Comparison of ENCODE assay signal across 8 cellular contexts in the genomic region with DNA sequence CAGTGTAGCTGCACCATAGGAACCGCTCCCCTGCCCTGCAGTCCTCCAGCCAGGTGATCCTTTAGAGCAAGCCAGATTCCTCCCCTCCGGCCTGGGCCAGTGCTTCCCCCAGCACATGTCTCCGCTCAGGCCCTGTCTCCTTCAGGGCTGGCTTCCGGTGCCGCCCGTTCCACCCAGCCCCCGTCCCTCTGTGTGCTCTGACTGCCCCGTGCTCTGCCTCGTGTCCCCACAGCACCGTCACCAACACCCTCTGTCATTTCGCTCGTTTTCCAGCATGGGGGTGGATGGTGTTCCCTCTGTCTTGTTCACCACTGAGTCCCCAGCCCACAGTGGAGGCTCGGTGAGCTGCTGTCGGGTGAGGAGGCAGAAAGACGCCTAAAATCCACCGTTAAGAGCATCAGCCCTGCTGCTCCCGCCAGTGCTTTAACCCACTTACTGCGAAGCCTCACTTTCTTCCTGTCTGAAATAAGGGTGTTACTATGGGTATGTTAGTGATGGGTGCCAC. TPM values are rescaled to one million over a fixed set of nuclear protein-coding genes. Genes with fewer than 3 reads are reported as not detected.
DNase-seq lines count a peak whose midpoint lies in the region; ATAC-seq and TF ChIP-seq lines count a peak whose summit lies in the region.

No MANE protein-coding gene starts in this region.

- H3K79me2 ChIP-seq in SK-N-SH (ENCODE audit: insufficient read depth): peaks cover 94% of the 10 kb centered on the region

- peaks cover 10% of the 10 kb centered on the region in 2 experiments for H3K36me3 ChIP-seq in SK-N-SH (replicated peaks in 1 of 2; ENCODE audit: control insufficient read depth in 1 of 2, insufficient read depth in 2 of 2, low read length in 1 of 2)

- ATAC-seq in SK-N-SH treated with all-trans-retinoic acid at 6 μM for 48 hours (no peak), GM21367 (IDR thresholded peaks at IDR 0.05; ENCODE audit: unreplicated experiment) (no peak), GM18907 (IDR thresholded peaks at IDR 0.05; ENCODE audit: unreplicated experiment) (no peak)
- ATAC-seq in activated CD8-positive, alpha-beta T cell treated with anti-CD3 and anti-CD28 coated beads for 36 hours: peak; percentile 73

- WGBS in SK-N-SH (ENCODE audit: low lambda C conversion rate): 84% methylated on average over 14 of the region's 18 CpGs

- no peak overlapping the region for H2AFZ ChIP-seq in SK-N-SH (ENCODE audit: low read depth)

- no peak overlapping the region for H3K4me3 ChIP-seq in SK-N-SH (ENCODE audit: low read depth in 2 of 2, low read length in 1 of 2)

- no peak for TF ChIP-seq EP300 in SK-N-SH (IDR thresholded peaks at IDR 0.05; ENCODE audit: borderline replicate concordance in 1 of 2, low read depth in 1 of 2, low read length in 1 of 2)

- H3K27ac ChIP-seq in SK-N-SH (ENCODE audit: low read depth in 2 of 2, low read length in 1 of 2): peak overlapping the region; percentile 67 to 72; a peak in 3 of 4 replicates

- no peaks in the 10 kb centered on the region for H3K9me3 ChIP-seq in SK-N-SH

- intact Hi-C loops in activated CD8-positive, alpha-beta T cell treated with anti-CD3 and anti-CD28 coated beads for 36 hours (cut with micrococcal nuclease): no loop called here

- no peak for TF ChIP-seq RAD21 in SK-N-SH (IDR thresholded peaks at IDR 0.05; ENCODE audit: low read length)

- CTCF ChIA-PET in SK-N-SH (lab: Yijun Ruan, JAX): interaction anchor here (1.8 kb wide), 1 partner anchor 118 kb away, joined by 4 read pairs; no protein-coding TSS in a partner anchor
- CTCF ChIA-PET in activated CD8-positive, alpha-beta T cell treated with anti-CD3 and anti-CD28 coated beads for 36 hours (lab: Charles Lee): interaction anchor here (2.3 to 2.8 kb wide), 2 partner anchors 11 to 30 kb away, joined by 7 read pairs; no protein-coding TSS in a partner anchor

- no peaks in the 10 kb centered on the region for H3K27me3 Mint-ChIP-seq in activated CD8-positive, alpha-beta T cell treated with anti-CD3 and anti-CD28 coated beads for 36 hours
- peaks cover 18% of the 10 kb centered on the region for H3K27me3 Mint-ChIP-seq in endothelial cell (ENCODE audit: unreplicated experiment)
- H3K27me3 Mint-ChIP-seq in nephron (ENCODE audit: low read depth): no peaks in the 10 kb centered on the region
- no peaks in the 10 kb centered on the region for H3K27me3 Mint-ChIP-seq in stimulated activated naive CD8-positive, alpha-beta T cell treated with anti-CD3 and anti-CD28 coated beads, Interleukin-15, Interleukin-2, amounts not matched to agents 100 ng/mL and 50 ng/mL, for 24 hours

- H4K20me1 ChIP-seq in SK-N-SH (ENCODE audit: insufficient read depth): peaks cover 26% of the 10 kb centered on the region

- H3K36me3 Mint-ChIP-seq in activated CD8-positive, alpha-beta T cell treated with anti-CD3 and anti-CD28 coated beads for 36 hours (ENCODE audit: low read depth): peaks cover 36% of the 10 kb centered on the region
- H3K36me3 Mint-ChIP-seq in endothelial cell (ENCODE audit: low read depth, unreplicated experiment) (peaks cover 20% of the 10 kb centered on the region), nephron (ENCODE audit: low read depth) (peaks cover 17% of the 10 kb centered on the region)
- peaks cover 16% of the 10 kb centered on the region for H3K36me3 Mint-ChIP-seq in stimulated activated naive CD8-positive, alpha-beta T cell treated with anti-CD3 and anti-CD28 coated beads, Interleukin-15, Interleukin-2, amounts not matched to agents 100 ng/mL and 50 ng/mL, for 24 hours (ENCODE audit: low read depth)

- TF ChIP-seq CTCF in SK-N-SH (IDR thresholded peaks at IDR 0.05) (no peak), endothelial cell (IDR thresholded peaks at IDR 0.05; ENCODE audit: unreplicated experiment) (no peak), nephron (IDR thresholded peaks at IDR 0.05; ENCODE audit: unreplicated experiment in 3 of 3) (no peak)
- no peak for TF ChIP-seq CTCF in activated CD8-positive, alpha-beta T cell treated with anti-CD3 and anti-CD28 coated beads for 36 hours (IDR thresholded peaks at IDR 0.05)

- H3F3A ChIP-seq in SK-N-SH (replicated peaks; ENCODE audit: insufficient read depth): peaks cover 21% of the 10 kb centered on the region

- H3K4me1 ChIP-seq in SK-N-SH (ENCODE audit: control insufficient read depth in 1 of 2, insufficient read depth in 2 of 2, low read depth in 1 of 2, low read length in 1 of 2): peaks cover 50 to 66% of the 10 kb centered on the region in 2 experiments

- peak; percentile 72 for DNase-seq in SK-N-SH
- peak; percentile 83 for DNase-seq in activated CD8-positive, alpha-beta T cell treated with anti-CD3 and anti-CD28 coated beads for 36 hours
- DNase-seq in endothelial cell (ENCODE audit: low spot score): peak; percentile 29

- no peaks in the 10 kb centered on the region for H3K9me2 ChIP-seq in SK-N-SH

- H3K9ac ChIP-seq in SK-N-SH: no peak overlapping the region

- H3K27ac Mint-ChIP-seq in activated CD8-positive, alpha-beta T cell treated with anti-CD3 and anti-CD28 coated beads for 36 hours: peak overlapping the region; percentile 100
- H3K27ac Mint-ChIP-seq in endothelial cell (ENCODE audit: unreplicated experiment) (peak overlapping the region; percentile 49), nephron (peak overlapping the region; percentile 99)
- H3K27ac Mint-ChIP-seq in stimulated activated naive CD8-positive, alpha-beta T cell treated with anti-CD3 and anti-CD28 coated beads, Interleukin-15, Interleukin-2, amounts not matched to agents 100 ng/mL and 50 ng/mL, for 24 hours: peak overlapping the region; percentile 98

- POLR2A ChIA-PET in SK-N-SH (lab: Yijun Ruan, JAX): no interaction called here
- POLR2A ChIA-PET in activated CD8-positive, alpha-beta T cell treated with anti-CD3 and anti-CD28 coated beads for 36 hours (lab: Charles Lee): interaction anchor here (2.1 to 4.1 kb wide), 5 partner anchors 10 to 54 kb away, joined by 6 to 32 read pairs (median 14); a partner anchor contains a TSS

- H3K9me3 Mint-ChIP-seq in activated CD8-positive, alpha-beta T cell treated with anti-CD3 and anti-CD28 coated beads for 36 hours: no peaks in the 10 kb centered on the region
- H3K9me3 Mint-ChIP-seq in endothelial cell (ENCODE audit: unreplicated experiment) (peaks cover 4% of the 10 kb centered on the region), nephron (peaks cover 3% of the 10 kb centered on the region)
- H3K9me3 Mint-ChIP-seq in stimulated activated naive CD8-positive, alpha-beta T cell treated with anti-CD3 and anti-CD28 coated beads, Interleukin-15, Interleukin-2, amounts not matched to agents 100 ng/mL and 50 ng/mL, for 24 hours: no peaks in the 10 kb centered on the region

- H3K4me3 Mint-ChIP-seq in activated CD8-positive, alpha-beta T cell treated with anti-CD3 and anti-CD28 coated beads for 36 hours: peak overlapping the region; percentile 89
- H3K4me3 Mint-ChIP-seq in endothelial cell (ENCODE audit: unreplicated experiment): peak overlapping the region; percentile 66
- peak overlapping the region; percentile 28 to 85 (median 43) for H3K4me3 Mint-ChIP-seq in nephron
- H3K4me3 Mint-ChIP-seq in stimulated activated naive CD8-positive, alpha-beta T cell treated with anti-CD3 and anti-CD28 coated beads, Interleukin-15, Interleukin-2, amounts not matched to agents 100 ng/mL and 50 ng/mL, for 24 hours: peak overlapping the region; percentile 88

- H3K27me3 ChIP-seq in SK-N-SH (ENCODE audit: insufficient read depth): no peaks in the 10 kb centered on the region

- H3K4me1 Mint-ChIP-seq in activated CD8-positive, alpha-beta T cell treated with anti-CD3 and anti-CD28 coated beads for 36 hours (ENCODE audit: low read depth): peaks cover 82% of the 10 kb centered on the region
- peaks cover 63% of the 10 kb centered on the region for H3K4me1 Mint-ChIP-seq in endothelial cell (ENCODE audit: unreplicated experiment)
- peaks cover 80% of the 10 kb centered on the region for H3K4me1 Mint-ChIP-seq in nephron
- peaks cover 90% of the 10 kb centered on the region for H3K4me1 Mint-ChIP-seq in stimulated activated naive CD8-positive, alpha-beta T cell treated with anti-CD3 and anti-CD28 coated beads, Interleukin-15, Interleukin-2, amounts not matched to agents 100 ng/mL and 50 ng/mL, for 24 hours (ENCODE audit: low read depth)

- peak overlapping the region; percentile 72 for H3K4me2 ChIP-seq in SK-N-SH

TF ChIP-seq in SK-N-SH treated with all-trans-retinoic acid at 6 μM for 48 hours, 23 proteins besides CTCF, POLR2A, EP300 and RAD21 (continues in another document):
- TF ChIP-seq ISL1 (CRISPR knock-in tag; IDR thresholded peaks at IDR 0.05): no peak
- TF ChIP-seq, protein P1, sequence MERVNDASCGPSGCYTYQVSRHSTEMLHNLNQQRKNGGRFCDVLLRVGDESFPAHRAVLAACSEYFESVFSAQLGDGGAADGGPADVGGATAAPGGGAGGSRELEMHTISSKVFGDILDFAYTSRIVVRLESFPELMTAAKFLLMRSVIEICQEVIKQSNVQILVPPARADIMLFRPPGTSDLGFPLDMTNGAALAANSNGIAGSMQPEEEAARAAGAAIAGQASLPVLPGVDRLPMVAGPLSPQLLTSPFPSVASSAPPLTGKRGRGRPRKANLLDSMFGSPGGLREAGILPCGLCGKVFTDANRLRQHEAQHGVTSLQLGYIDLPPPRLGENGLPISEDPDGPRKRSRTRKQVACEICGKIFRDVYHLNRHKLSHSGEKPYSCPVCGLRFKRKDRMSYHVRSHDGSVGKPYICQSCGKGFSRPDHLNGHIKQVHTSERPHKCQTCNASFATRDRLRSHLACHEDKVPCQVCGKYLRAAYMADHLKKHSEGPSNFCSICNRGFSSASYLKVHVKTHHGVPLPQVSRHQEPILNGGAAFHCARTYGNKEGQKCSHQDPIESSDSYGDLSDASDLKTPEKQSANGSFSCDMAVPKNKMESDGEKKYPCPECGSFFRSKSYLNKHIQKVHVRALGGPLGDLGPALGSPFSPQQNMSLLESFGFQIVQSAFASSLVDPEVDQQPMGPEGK (CRISPR knock-in tag; IDR thresholded peaks at IDR 0.05; ENCODE audit: borderline replicate concordance): no peak

RNA-seq across cellular contexts. Expression of a gene that starts 54.5 kb away (rescaled TPM):
- polyA plus RNA-seq in SK-N-SH (2012; rRNA removed): 2.3 and 3.1 TPM in 2 replicates
- polyA plus RNA-seq in SK-N-SH (2012; cell fraction: cytosol; rRNA removed): 0.98 and 1.6 TPM in 2 replicates
- 3.3 and 4.1 TPM in 2 replicates for polyA plus RNA-seq in SK-N-SH (2012; cell fraction: nucleus; rRNA removed)
- 1 to 10 TPM; 3.4 to 4.9 TPM for total RNA-seq in activated CD8-positive, alpha-beta T cell treated with anti-CD3 and anti-CD28 coated beads for 36 hours
- total RNA-seq in endothelial cell (ENCODE audit: unreplicated experiment): 2.7 TPM

RNA-seq across cellular contexts. Expression of a gene that starts 55.2 kb away (rescaled TPM):
- polyA plus RNA-seq in SK-N-SH (2012; rRNA removed): 1,643 and 1,828 TPM in 2 replicates
- 1,527 and 1,826 TPM in 2 replicates for polyA plus RNA-seq in SK-N-SH (2012; cell fraction: cytosol; rRNA removed)
- 640 and 822 TPM in 2 replicates for polyA plus RNA-seq in SK-N-SH (2012; cell fraction: nucleus; rRNA removed)
- total RNA-seq in activated CD8-positive, alpha-beta T cell treated with anti-CD3 and anti-CD28 coated beads for 36 hours: 100 to 1,000 TPM; 298 to 310 TPM
- 278 TPM for total RNA-seq in endothelial cell (ENCODE audit: unreplicated experiment)

RNA-seq across cellular contexts. Expression of a gene that starts 55.3 kb away (rescaled TPM):
- polyA plus RNA-seq in SK-N-SH (2012; rRNA removed): 28.0 and 36.6 TPM in 2 replicates
- polyA plus RNA-seq in SK-N-SH (2012; cell fraction: cytosol; rRNA removed): 37.5 and 38.1 TPM in 2 replicates
- polyA plus RNA-seq in SK-N-SH (2012; cell fraction: nucleus; rRNA removed): 22.9 and 35.5 TPM in 2 replicates
- total RNA-seq in activated CD8-positive, alpha-beta T cell treated with anti-CD3 and anti-CD28 coated beads for 36 hours: 100 to 1,000 TPM; 132 to 136 TPM
- total RNA-seq in endothelial cell (ENCODE audit: unreplicated experiment): 150 TPM

Comparison
In these comparisons a context has a peak if more than half of its experiments do, and no peak if none do; other contexts are left out.
1. DNase-seq: peak in every context shown above with its lines; median percentile 83 in activated CD8-positive, alpha-beta T cell treated with anti-CD3 and anti-CD28 coated beads for 36 hours; 72 in SK-N-SH; 29 in endothelial cell.
2. H3K27ac Mint-ChIP-seq: peak in every context shown above with its lines; median percentile 100 in activated CD8-positive, alpha-beta T cell treated with anti-CD3 and anti-CD28 coated beads for 36 hours; 99 in nephron; 98 in stimulated activated naive CD8-positive, alpha-beta T cell treated with anti-CD3 and anti-CD28 coated beads, Interleukin-15, Interleukin-2, amounts not matched to agents 100 ng/mL and 50 ng/mL, for 24 hours; 49 in endothelial cell.